Comparison of ENCODE assay signal across 1 cellular context in the genomic region with DNA sequence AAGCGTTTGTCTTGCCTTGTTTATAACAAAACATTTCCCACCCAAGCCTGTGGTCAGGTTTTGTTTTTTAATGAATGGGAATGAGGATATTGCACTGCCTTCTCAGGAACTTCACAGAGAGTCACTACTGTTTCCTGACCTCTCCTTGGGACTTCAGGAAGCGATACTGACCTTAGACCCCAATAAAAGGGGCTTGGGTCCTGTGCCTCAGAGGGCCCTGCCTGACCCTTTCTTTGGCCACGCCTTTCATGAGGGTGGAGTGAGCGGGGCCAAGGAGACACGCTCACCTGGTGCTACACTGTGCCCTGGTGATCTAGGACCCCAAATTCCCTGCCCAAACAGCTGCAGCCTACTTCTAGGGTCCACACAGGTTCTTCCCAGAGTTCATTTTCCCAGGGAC.
TF ChIP-seq lines count a peak whose summit lies in the region.

No MANE protein-coding gene starts in this region.

TF ChIP-seq in GM23338, 12 proteins besides CTCF, POLR2A, EP300 and RAD21:
- no peak for TF ChIP-seq ZNF462 (CRISPR knock-in tag; IDR thresholded peaks at IDR 0.05)
- TF ChIP-seq EZH2phosphoT487 (IDR thresholded peaks at IDR 0.05; ENCODE audit: unreplicated experiment): no peak
- no peak for TF ChIP-seq ZNF331 (CRISPR knock-in tag; IDR thresholded peaks at IDR 0.05; ENCODE audit: low read depth)
- no peak for TF ChIP-seq ZNF114 (CRISPR knock-in tag; IDR thresholded peaks at IDR 0.05)
- no peak for TF ChIP-seq EZH2 (IDR thresholded peaks at IDR 0.05; ENCODE audit: low read depth, unreplicated experiment)
- TF ChIP-seq, protein P1, sequence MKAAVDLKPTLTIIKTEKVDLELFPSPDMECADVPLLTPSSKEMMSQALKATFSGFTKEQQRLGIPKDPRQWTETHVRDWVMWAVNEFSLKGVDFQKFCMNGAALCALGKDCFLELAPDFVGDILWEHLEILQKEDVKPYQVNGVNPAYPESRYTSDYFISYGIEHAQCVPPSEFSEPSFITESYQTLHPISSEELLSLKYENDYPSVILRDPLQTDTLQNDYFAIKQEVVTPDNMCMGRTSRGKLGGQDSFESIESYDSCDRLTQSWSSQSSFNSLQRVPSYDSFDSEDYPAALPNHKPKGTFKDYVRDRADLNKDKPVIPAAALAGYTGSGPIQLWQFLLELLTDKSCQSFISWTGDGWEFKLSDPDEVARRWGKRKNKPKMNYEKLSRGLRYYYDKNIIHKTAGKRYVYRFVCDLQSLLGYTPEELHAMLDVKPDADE (IDR thresholded peaks at IDR 0.05): no peak
- TF ChIP-seq JUNB (IDR thresholded peaks at IDR 0.05; ENCODE audit: unreplicated experiment): no peak
- no peak for TF ChIP-seq STAT1 (IDR thresholded peaks at IDR 0.05; ENCODE audit: unreplicated experiment)
